7 cellular contexts compared by ENCODE assay signal in the genomic region with DNA sequence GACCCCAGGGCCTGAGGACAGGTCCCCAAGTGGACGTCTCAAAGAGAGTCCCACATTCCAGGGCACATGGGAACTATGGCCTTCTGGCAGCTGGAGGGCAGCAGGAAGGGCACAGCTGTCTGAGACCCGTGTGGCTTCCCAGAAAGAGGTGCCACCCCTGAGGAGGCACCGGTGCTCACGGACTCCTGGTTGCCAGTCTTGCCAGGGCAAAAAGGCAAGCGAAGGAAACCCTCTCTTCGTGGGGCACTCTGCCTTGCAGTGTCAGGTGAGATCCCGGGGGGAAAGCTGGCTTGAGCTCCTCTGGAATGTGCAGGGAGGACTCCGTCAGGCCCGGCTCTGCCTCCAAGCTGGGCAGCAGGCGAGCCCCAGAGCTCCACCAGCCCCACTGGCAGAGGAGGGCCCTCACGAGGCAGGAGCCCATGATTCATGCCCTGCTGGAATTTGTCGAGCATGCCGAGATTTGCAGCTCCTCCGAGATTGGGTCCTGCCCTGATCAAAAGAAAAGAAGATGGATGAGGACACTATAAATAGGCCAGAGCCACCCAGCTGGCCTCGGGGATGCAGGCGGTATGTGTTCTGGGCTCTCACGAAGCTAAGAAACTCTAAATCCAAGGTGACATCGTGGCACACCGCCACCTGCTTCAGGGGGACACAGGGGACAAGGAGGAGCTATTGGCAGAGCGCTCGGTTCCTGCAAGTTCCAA. TPM values are rescaled to one million over a fixed set of nuclear protein-coding genes. Genes with fewer than 3 reads are reported as not detected.
DNase-seq lines count a peak whose midpoint lies in the region; ATAC-seq and TF ChIP-seq lines count a peak whose summit lies in the region.

No MANE protein-coding gene starts in this region.

- H3K27ac ChIP-seq in PC-9 (peak overlapping the region; percentile 72), esophagus squamous epithelium (peak overlapping the region; percentile 72 to 87 (median 86)), uterus (peak overlapping the region; percentile 24 to 38)

- peaks cover 45% of the 10 kb centered on the region for H3K4me1 ChIP-seq in PC-9 (replicated peaks; ENCODE audit: insufficient read depth)
- H3K4me1 ChIP-seq in esophagus squamous epithelium = peaks cover 29 to 63% (median 44%) of the 10 kb centered on the region in 3 donors
- H3K4me1 ChIP-seq in mucosa of descending colon (ENCODE audit: low read depth) = peaks cover 7% of the 10 kb centered on the region
- no peaks in the 10 kb centered on the region for H3K4me1 ChIP-seq in uterus

- TF ChIP-seq POLR2A in esophagus squamous epithelium (IDR thresholded peaks at IDR 0.05) (no peak), uterus (IDR thresholded peaks at IDR 0.05) (no peak)

- POLR2A ChIA-PET in PC-9 (lab: Charles Lee; ENCODE audit: unreplicated experiment) = interaction anchor here (0.6 to 0.7 kb wide), 5 partner anchors 9 to 279 kb away, joined by 3 to 6 read pairs (median 4); no protein-coding TSS in a partner anchor

- intact Hi-C loops in PC-9 (cut with micrococcal nuclease; ENCODE audit: unreplicated experiment) = loop anchor here (2.0 to 5.0 kb wide), 2 partner anchors 13 to 205 kb away; no protein-coding TSS in a partner anchor
- intact Hi-C loops in esophagus squamous epithelium (cut with DNase I) = no loop called here
- intact Hi-C loops in mucosa of descending colon (cut with DNase I, micrococcal nuclease) = loop anchor here in 1 of 2 donors (10.0 kb wide), 1 partner anchor 193 kb away; no protein-coding TSS in a partner anchor
- intact Hi-C loops in uterus (cut with DNase I; ENCODE audit: low total_unique reads) = loop anchor here (10.0 kb wide), 1 partner anchor 183 kb away; no protein-coding TSS in a partner anchor

- H3K9me3 ChIP-seq in PC-9 (ENCODE audit: insufficient read depth, low read depth) = no peaks in the 10 kb centered on the region
- H3K9me3 ChIP-seq in esophagus squamous epithelium = peaks cover 0 to 2% (median 0%) of the 10 kb centered on the region in 3 donors
- no peaks in the 10 kb centered on the region for H3K9me3 ChIP-seq in mucosa of descending colon
- H3K9me3 ChIP-seq in uterus = no peaks in the 10 kb centered on the region

- H3K4me2 ChIP-seq in PC-9 = peak overlapping the region; percentile 67

- no peaks in the 10 kb centered on the region for H3K79me2 ChIP-seq in PC-9 (ENCODE audit: low read depth)

- CTCF ChIA-PET in PC-9 (lab: Charles Lee) = interaction anchor here (1.0 to 1.1 kb wide), 2 partner anchors 14 to 16 kb away, joined by 3 to 13 read pairs; no protein-coding TSS in a partner anchor

- H3K4me3 ChIP-seq in PC-9 = no peak overlapping the region
- no peak overlapping the region for H3K4me3 ChIP-seq in esophagus squamous epithelium
- no peak overlapping the region for H3K4me3 ChIP-seq in mucosa of descending colon
- no peak overlapping the region for H3K4me3 ChIP-seq in uterus

- BruUV-seq in PC-9 (replicated peaks; lab: Mats Ljungman, UMichigan) = TSS peak; percentile 25

- H3F3A ChIP-seq in PC-9 (ENCODE audit: insufficient read depth, low read depth) = peaks cover 47% of the 10 kb centered on the region

- DNase-seq in PC-9 = peak; percentile 75 to 77
- DNase-seq in esophagus squamous epithelium (lab: John Stamatoyannopoulos, UW) = no peak
- DNase-seq in mucosa of descending colon = no peak
- DNase-seq in uterus = peak in 1 of 2 donors; percentile 46
- no peak for DNase-seq in NCI-H510A (lab: John Stamatoyannopoulos, UW)

- H2AFZ ChIP-seq in PC-9 = no peak overlapping the region

- no peaks in the 10 kb centered on the region for H3K9me2 ChIP-seq in PC-9 (ENCODE audit: insufficient read depth)

- TF ChIP-seq CTCF in PC-9 (conservative IDR thresholded peaks at IDR 0.05) = no peak
- TF ChIP-seq CTCF in esophagus squamous epithelium (IDR thresholded peaks at IDR 0.05) = no peak
- TF ChIP-seq CTCF in mucosa of descending colon (IDR thresholded peaks at IDR 0.05) = no peak
- TF ChIP-seq CTCF in uterus (IDR thresholded peaks at IDR 0.05) = no peak

- H3K36me3 ChIP-seq in PC-9 (ENCODE audit: low read depth) (no peaks in the 10 kb centered on the region), esophagus squamous epithelium (no peaks in the 10 kb centered on the region), mucosa of descending colon (ENCODE audit: low read depth) (no peaks in the 10 kb centered on the region), uterus (no peaks in the 10 kb centered on the region)

- H3K27me3 ChIP-seq in PC-9 (ENCODE audit: insufficient read depth, low read depth) (no peaks in the 10 kb centered on the region), esophagus squamous epithelium (no peaks in the 10 kb centered on the region), uterus (no peaks in the 10 kb centered on the region)

- ATAC-seq in mucosa of descending colon (peak; percentile 15), GM19324 (IDR thresholded peaks at IDR 0.05; ENCODE audit: low FRiP score, unreplicated experiment) (no peak), HG03442 (IDR thresholded peaks at IDR 0.05; ENCODE audit: unreplicated experiment) (no peak)

- WGBS in esophagus squamous epithelium, 2 donors = 23 to 36% methylated on average over 10 to 12 of the region's 21 CpGs

- no peaks in the 10 kb centered on the region for H4K20me1 ChIP-seq in PC-9 (ENCODE audit: insufficient read depth)

RNA-seq across cellular contexts. Expression of a gene that starts 9.9 kb away (rescaled TPM):
- total RNA-seq in PC-9 (2021) (37.6 and 55.4 TPM in 2 replicates), esophagus squamous epithelium (10 to 100 TPM; 38.7 to 50.6 (median 43.7) TPM), mucosa of descending colon (1 to 10 TPM; 1.9 to 4.2 (median 2.5) TPM), uterus (10 to 100 TPM in 1 of 4 donors, 1 to 10 TPM in 3; 1.5 to 15.8 (median 8.4) TPM)

Comparison
In these comparisons a context has a peak if more than half of its experiments do, and no peak if none do; other contexts are left out.
1. DNase-seq: peak in PC-9 (2 of 2); none in esophagus squamous epithelium (single experiment), mucosa of descending colon (0 of 3) and NCI-H510A (single experiment).
2. H3K27ac ChIP-seq: peak in every context shown above with its lines; median percentile 86 in esophagus squamous epithelium; 72 in PC-9; 31 in uterus.